Comparison of ENCODE assay signal across 20 cellular contexts in the genomic region with DNA sequence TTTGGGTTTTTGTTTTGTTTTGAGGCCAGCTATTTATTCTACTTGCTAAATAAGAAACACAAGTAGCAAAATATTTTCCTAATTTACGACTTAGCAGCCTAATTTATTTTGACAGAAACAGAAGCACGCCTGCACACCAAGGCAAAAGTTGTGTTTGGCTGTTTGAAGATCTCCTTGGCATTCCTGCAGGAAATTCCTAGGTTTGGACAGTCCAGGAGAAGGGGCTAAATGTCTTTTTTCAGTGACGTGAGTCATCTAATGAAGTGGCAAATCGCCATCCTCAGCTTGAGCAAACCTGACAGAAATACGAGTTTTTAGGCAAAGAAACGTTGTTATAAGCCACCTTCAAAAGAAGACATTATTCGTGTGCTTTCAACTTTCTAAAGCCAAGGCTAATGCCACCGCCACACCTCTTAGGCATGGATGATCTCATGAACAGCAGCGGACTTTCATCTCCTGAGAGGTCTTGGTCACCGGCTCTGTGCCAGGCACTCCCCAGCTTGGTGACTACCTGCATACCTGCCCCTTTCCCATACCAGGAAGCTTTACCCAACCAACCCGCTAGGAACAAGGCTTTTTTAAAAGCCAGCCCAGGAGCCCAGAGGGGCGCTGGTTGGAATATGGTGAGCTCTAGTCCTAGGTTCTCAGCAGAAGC. TPM values are rescaled to one million over a fixed set of nuclear protein-coding genes. Genes with fewer than 3 reads are reported as not detected.
A peak's percentile ranks its signal among the peaks of the same experiment; 100 is the strongest.
DNase-seq lines count a peak whose midpoint lies in the region; ATAC-seq, FAIRE-seq and TF ChIP-seq lines count a peak whose summit lies in the region.
"Had no signal": no experiment of that assay in that cellular context is flagged by ENCODE, and none has a peak within 500 bp of the region (broad histone marks: within the 10 kb centered on the region; RNA-seq: fewer than 3 reads in every experiment).

No MANE protein-coding gene starts in this region.

- H4K20me1 ChIP-seq in astrocyte (ENCODE audit: insufficient read depth, low read length), result peaks cover 15% of the 10 kb centered on the region
- H4K20me1 ChIP-seq: BLaER1 treated with 17β-estradiol and CSF1 and Interleukin-3, amounts not matched to agents 10 nM and 100 nM had no signal

- in situ Hi-C loops in transverse colon (cut with MboI; ENCODE audit: low pct_ligation_motif_present in 1 of 4, low pct_unique_long_range_greater_than_20kb in 1 of 4, low sequenced_read_pairs in 3 of 4), result no loop called here

- peaks cover 3% of the 10 kb centered on the region for H3K36me3 Mint-ChIP-seq in astrocyte (ENCODE audit: low read depth, unreplicated experiment)

- H3K27me3 ChIP-seq in astrocyte (ENCODE audit: insufficient read depth, low read length) (no peaks in the 10 kb centered on the region), gastroesophageal sphincter (no peaks in the 10 kb centered on the region), transverse colon (no peaks in the 10 kb centered on the region), upper lobe of left lung (no peaks in the 10 kb centered on the region)
- H3K27me3 ChIP-seq: BLaER1 treated with 17β-estradiol and CSF1 and Interleukin-3, amounts not matched to agents 10 nM and 100 nM; thyroid gland had no signal

- 62 to 81% methylated on average over 5 to 6 of the region's 12 CpGs for WGBS in gastroesophageal sphincter (ENCODE audit: low coverage in 1 of 2), 2 donors
- 74 to 79% methylated on average over 9 to 12 of the region's 12 CpGs for WGBS in transverse colon (ENCODE audit: low coverage in 1 of 2), 2 donors
- WGBS in upper lobe of left lung, 2 donors, result 93 to 96% methylated on average over 12 of the region's 12 CpGs

- H3K27ac Mint-ChIP-seq in astrocyte (ENCODE audit: unreplicated experiment), result no peak overlapping the region
- H3K27ac Mint-ChIP-seq: activated B cell treated with CpG ODN at 0.5 μM for 24 hours; activated CD8-positive, alpha-beta T cell treated with anti-CD3 and anti-CD28 coated beads, Interleukin-2, amount 10 ng/mL, durations not matched to agents 7 days and 5 days; activated naive CD8-positive, alpha-beta T cell treated with anti-CD3 and anti-CD28 coated beads, Interleukin-2, amount 10 ng/mL, durations not matched to agents 7 days and 5 days; activated T-helper 1 cell treated with anti-CD3 and anti-CD28 coated beads, Interleukin-12 subunit alpha, Interleukin-12 subunit beta, Interleukin-2, Interleukin-4 antibody, amounts not matched to agents 30 ng/mL and 10 ng/mL and 1 ng/mL, durations not matched to agents 14 hours and 24 hours and 36 hours; nephron progenitor cell; progenitor cell of endocrine pancreas; stimulated activated effector memory CD8-positive, alpha-beta T cell treated with anti-CD3 and anti-CD28 coated beads, Interleukin-12 subunit alpha, Interleukin-12 subunit beta, amount 100 ng/mL, for 72 hours; T-helper 17 cell had no signal

- intact Hi-C loops in transverse colon (cut with DNase I; ENCODE audit: low total_unique reads), result no loop called here

- H3K27ac ChIP-seq in astrocyte (ENCODE audit: low read depth, low read length), result no peak overlapping the region
- peak overlapping the region in 3 of 4 donors; percentile 12 to 26 (median 20) for H3K27ac ChIP-seq in gastroesophageal sphincter
- peak overlapping the region; percentile 12 to 73 (median 60) for H3K27ac ChIP-seq in transverse colon
- no peak overlapping the region for H3K27ac ChIP-seq in upper lobe of left lung
- H3K27ac ChIP-seq: BLaER1 treated with 17β-estradiol and CSF1 and Interleukin-3, amounts not matched to agents 10 nM and 100 nM; lower lobe of right lung; thyroid gland had no signal

- no peak overlapping the region for H3K4me3 Mint-ChIP-seq in astrocyte (ENCODE audit: unreplicated experiment)
- H3K4me3 Mint-ChIP-seq: activated B cell treated with CpG ODN at 0.5 μM for 24 hours; activated CD8-positive, alpha-beta T cell treated with anti-CD3 and anti-CD28 coated beads, Interleukin-2, amount 10 ng/mL, durations not matched to agents 7 days and 5 days; activated naive CD8-positive, alpha-beta T cell treated with anti-CD3 and anti-CD28 coated beads, Interleukin-2, amount 10 ng/mL, durations not matched to agents 7 days and 5 days; activated T-helper 1 cell treated with anti-CD3 and anti-CD28 coated beads, Interleukin-12 subunit alpha, Interleukin-12 subunit beta, Interleukin-2, Interleukin-4 antibody, amounts not matched to agents 30 ng/mL and 10 ng/mL and 1 ng/mL, durations not matched to agents 14 hours and 24 hours and 36 hours; central memory CD8-positive, alpha-beta T cell; nephron progenitor cell; stimulated activated effector memory CD8-positive, alpha-beta T cell treated with anti-CD3 and anti-CD28 coated beads, Interleukin-12 subunit alpha, Interleukin-12 subunit beta, amount 100 ng/mL, for 72 hours; T-helper 17 cell had no signal

- H3K36me3 ChIP-seq in astrocyte (ENCODE audit: insufficient read depth, low read length), result no peaks in the 10 kb centered on the region
- H3K36me3 ChIP-seq in gastroesophageal sphincter, result no peaks in the 10 kb centered on the region
- H3K36me3 ChIP-seq in transverse colon, result no peaks in the 10 kb centered on the region
- no peaks in the 10 kb centered on the region for H3K36me3 ChIP-seq in upper lobe of left lung
- H3K36me3 ChIP-seq: lower lobe of right lung, thyroid gland had no signal

- no peak overlapping the region for H2AFZ ChIP-seq in astrocyte (ENCODE audit: low read depth, low read length)

- H3K9me3 Mint-ChIP-seq in astrocyte (ENCODE audit: unreplicated experiment), result no peaks in the 10 kb centered on the region
- H3K9me3 Mint-ChIP-seq: activated B cell treated with CpG ODN at 0.5 μM for 24 hours; activated naive CD8-positive, alpha-beta T cell treated with anti-CD3 and anti-CD28 coated beads, Interleukin-2, amount 10 ng/mL, durations not matched to agents 7 days and 5 days; activated T-helper 1 cell treated with anti-CD3 and anti-CD28 coated beads, Interleukin-12 subunit alpha, Interleukin-12 subunit beta, Interleukin-2, Interleukin-4 antibody, amounts not matched to agents 30 ng/mL and 10 ng/mL and 1 ng/mL, durations not matched to agents 14 hours and 24 hours and 36 hours; central memory CD8-positive, alpha-beta T cell; nephron progenitor cell; stimulated activated effector memory CD8-positive, alpha-beta T cell treated with anti-CD3 and anti-CD28 coated beads, Interleukin-12 subunit alpha, Interleukin-12 subunit beta, amount 100 ng/mL, for 72 hours had no signal

- H3K9me3 ChIP-seq in astrocyte (ENCODE audit: insufficient read depth, low read depth, low read length), result no peaks in the 10 kb centered on the region
- H3K9me3 ChIP-seq in gastroesophageal sphincter, result no peaks in the 10 kb centered on the region
- H3K9me3 ChIP-seq in transverse colon, result no peaks in the 10 kb centered on the region
- H3K9me3 ChIP-seq in upper lobe of left lung, result no peaks in the 10 kb centered on the region
- H3K9me3 ChIP-seq: lower lobe of right lung, thyroid gland had no signal

- no peak for TF ChIP-seq EP300 in gastroesophageal sphincter (IDR thresholded peaks at IDR 0.05)
- no peak for TF ChIP-seq EP300 in transverse colon (IDR thresholded peaks at IDR 0.05; ENCODE audit: low read depth)
- no peak for TF ChIP-seq EP300 in upper lobe of left lung (IDR thresholded peaks at IDR 0.05)

- peaks cover 39% of the 10 kb centered on the region for H3K4me1 ChIP-seq in astrocyte (ENCODE audit: insufficient read depth, low read length)
- H3K4me1 ChIP-seq in gastroesophageal sphincter, result peaks cover 1 to 79% (median 13%) of the 10 kb centered on the region in 3 donors
- peaks cover 3 to 63% (median 31%) of the 10 kb centered on the region in 4 donors for H3K4me1 ChIP-seq in transverse colon
- H3K4me1 ChIP-seq in upper lobe of left lung, result peaks cover 3 to 14% (median 13%) of the 10 kb centered on the region in 4 donors

- DNase-seq in HTR-8/SVneo (ENCODE audit: insufficient read length, low spot score) (peak; percentile 14), astrocyte (ENCODE audit: low read depth) (peak; percentile 72), transverse colon (peak; percentile 83), NCI-H345 treated with DMSO at 0.1 percent for 48 hours (lab: John Stamatoyannopoulos, UW; ENCODE audit: unreplicated experiment) (no peak), upper lobe of left lung (no peak)
- DNase-seq: activated B cell treated with CpG ODN at 0.5 μM for 24 hours; activated CD8-positive, alpha-beta T cell treated with anti-CD3 and anti-CD28 coated beads, Interleukin-2, amount 10 ng/mL, durations not matched to agents 7 days and 5 days; activated naive CD8-positive, alpha-beta T cell treated with anti-CD3 and anti-CD28 coated beads, Interleukin-2, amount 10 ng/mL, durations not matched to agents 7 days and 5 days; lower lobe of right lung; nephron progenitor cell; T-helper 17 cell had no signal

- H3K27me3 Mint-ChIP-seq in astrocyte (ENCODE audit: low read depth, unreplicated experiment), result no peaks in the 10 kb centered on the region
- H3K27me3 Mint-ChIP-seq: activated B cell treated with CpG ODN at 0.5 μM for 24 hours; activated naive CD8-positive, alpha-beta T cell treated with anti-CD3 and anti-CD28 coated beads, Interleukin-2, amount 10 ng/mL, durations not matched to agents 7 days and 5 days; central memory CD8-positive, alpha-beta T cell; progenitor cell of endocrine pancreas; T-helper 17 cell had no signal

- TF ChIP-seq POLR2A in gastroesophageal sphincter (IDR thresholded peaks at IDR 0.05) (no peak), transverse colon (IDR thresholded peaks at IDR 0.05) (no peak), upper lobe of left lung (IDR thresholded peaks at IDR 0.05) (no peak)

- peak overlapping the region; percentile 35 for H3K4me2 ChIP-seq in astrocyte (ENCODE audit: low read length)
- H3K4me2 ChIP-seq: BLaER1 treated with 17β-estradiol and CSF1 and Interleukin-3, amounts not matched to agents 10 nM and 100 nM had no signal

- H3K4me3 ChIP-seq in astrocyte (ENCODE audit: insufficient read depth, low read depth, low read length) (no peak overlapping the region), gastroesophageal sphincter (no peak overlapping the region), transverse colon (no peak overlapping the region), upper lobe of left lung (no peak overlapping the region)
- H3K4me3 ChIP-seq: BLaER1 treated with 17β-estradiol and CSF1 and Interleukin-3, amounts not matched to agents 10 nM and 100 nM; lower lobe of right lung; thyroid gland had no signal

- no peak for FAIRE-seq in HTR-8/SVneo (lab: Jason Lieb, UNC)
- no peak for FAIRE-seq in astrocyte (lab: Jason Lieb, UNC)

- no peak overlapping the region for H3K9ac ChIP-seq in astrocyte (ENCODE audit: low read length)
- H3K9ac ChIP-seq: BLaER1 treated with 17β-estradiol and CSF1 and Interleukin-3, amounts not matched to agents 10 nM and 100 nM had no signal

- TF ChIP-seq CTCF in astrocyte (IDR thresholded peaks at IDR 0.05; ENCODE audit: insufficient read depth, low read depth, low read length), result no peak
- no peak for TF ChIP-seq CTCF in gastroesophageal sphincter (IDR thresholded peaks at IDR 0.05)
- TF ChIP-seq CTCF in transverse colon (IDR thresholded peaks at IDR 0.05), result peak in 1 of 5 experiments; percentile 40
- TF ChIP-seq CTCF in upper lobe of left lung (IDR thresholded peaks at IDR 0.05), result no peak

- ATAC-seq in gastroesophageal sphincter (no peak), HG02763 (IDR thresholded peaks at IDR 0.05; ENCODE audit: unreplicated experiment) (no peak), upper lobe of left lung (ENCODE audit: low FRiP score in 2 of 2) (no peak)
- ATAC-seq: activated CD8-positive, alpha-beta T cell treated with anti-CD3 and anti-CD28 coated beads, Interleukin-2, amount 10 ng/mL, durations not matched to agents 7 days and 5 days; lower lobe of right lung; Right ventricle myocardium inferior; stimulated activated effector memory CD8-positive, alpha-beta T cell treated with anti-CD3 and anti-CD28 coated beads, Interleukin-12 subunit alpha, Interleukin-12 subunit beta, amount 100 ng/mL, for 72 hours; T-helper 17 cell had no signal

- peaks cover 25% of the 10 kb centered on the region for H3K4me1 Mint-ChIP-seq in astrocyte (ENCODE audit: low read depth, unreplicated experiment)

- H3K79me2 ChIP-seq in astrocyte (ENCODE audit: insufficient read depth, low read length), result peaks cover 65% of the 10 kb centered on the region

RNA-seq across cellular contexts. Expression of a gene that starts 30.9 kb away (rescaled TPM):
- total RNA-seq in astrocyte, result 23.4 and 26.6 TPM in 2 replicates
- 10 to 100 TPM; 35.3 to 58.0 (median 47.0) TPM for total RNA-seq in gastroesophageal sphincter
- total RNA-seq in transverse colon, result 10 to 100 TPM; 30.6 to 46.1 (median 36.7) TPM
- 10 to 100 TPM in 4 of 6 donors, 1 to 10 TPM in 2; 7.9 to 18.8 (median 12.1) TPM for total RNA-seq in upper lobe of left lung

Comparison
In these comparisons a context has a peak if more than half of its experiments do, and no peak if none do; other contexts are left out.
1. DNase-seq: peak in HTR-8/SVneo (single experiment), astrocyte (single experiment) and transverse colon (single experiment); none in NCI-H345 treated with DMSO at 0.1 percent for 48 hours (single experiment) and upper lobe of left lung (0 of 2).
2. H3K27ac ChIP-seq: peak in gastroesophageal sphincter (3 of 4) and transverse colon (4 of 4); none in astrocyte (single experiment) and upper lobe of left lung (0 of 4).